Comparison of ENCODE assay signal across 10 cellular contexts in genomic region chr1:155873860-155874259, GRCh38. TPM values are rescaled to one million over a fixed set of nuclear protein-coding genes. Genes with fewer than 3 reads are reported as not detected.
A peak's percentile ranks its signal among the peaks of the same experiment; 100 is the strongest.
DNase-seq lines count a peak whose midpoint lies in the region; ATAC-seq and TF ChIP-seq lines count a peak whose summit lies in the region.
"Had no signal": no experiment of that assay in that cellular context is flagged by ENCODE, and none has a peak within 500 bp of the region (broad histone marks: within the 10 kb centered on the region; RNA-seq: fewer than 3 reads in every experiment).

No MANE protein-coding gene starts in this region.

- H3K4me1 Mint-ChIP-seq in HFFc6 (ENCODE audit: low read depth) (peaks cover 10% of the 10 kb centered on the region; the same call in 1 of the 2 replicates), type B pancreatic cell (ENCODE audit: unreplicated experiment) (no peaks in the 10 kb centered on the region)

- no peak for ATAC-seq in HG02840 (IDR thresholded peaks at IDR 0.05; ENCODE audit: low FRiP score, unreplicated experiment)
- no peak for ATAC-seq in HG02970 (IDR thresholded peaks at IDR 0.05; ENCODE audit: low FRiP score, unreplicated experiment)
- ATAC-seq: activated CD4-positive, CD25-positive, alpha-beta regulatory T cell treated with anti-CD3 and anti-CD28 coated beads, Interleukin-2, amount 50 U/mL, for 24 hours had no signal

- H3K36me3 Mint-ChIP-seq in HFFc6 (ENCODE audit: low read depth) (peaks cover 8% of the 10 kb centered on the region), type B pancreatic cell (no peaks in the 10 kb centered on the region)

- no peaks in the 10 kb centered on the region; the same call in 1 of the 2 replicates for H3K27me3 Mint-ChIP-seq in HFFc6 (ENCODE audit: insufficient read depth)
- peaks cover 25% of the 10 kb centered on the region for H3K27me3 Mint-ChIP-seq in type B pancreatic cell

- H3K9me3 Mint-ChIP-seq in HFFc6 (no peaks in the 10 kb centered on the region), type B pancreatic cell (no peaks in the 10 kb centered on the region)

- H3K4me3 Mint-ChIP-seq in HFFc6 (peak overlapping the region; percentile 46; the same call in 1 of the 2 replicates), type B pancreatic cell (no peak overlapping the region)

- TF ChIP-seq CTCF in HFFc6 (IDR thresholded peaks at IDR 0.05) (no peak), type B pancreatic cell (conservative IDR thresholded peaks at IDR 0.05) (no peak)

- DNase-seq in HFFc6: peak; percentile 57
- DNase-seq in NCI-H2227 treated with DMSO at 0.1 percent for 48 hours (lab: John Stamatoyannopoulos, UW): peak; percentile 57
- DNase-seq in dedifferentiated amniotic fluid mesenchymal stem cell (ENCODE audit: extremely low spot score): peak; percentile 30
- peak; percentile 49 for DNase-seq in renal cortical epithelial cell (ENCODE audit: low read depth)
- DNase-seq in type B pancreatic cell (ENCODE audit: extremely low spot score, unreplicated experiment): no peak
- DNase-seq: activated T-cell treated with anti-CD3 and anti-CD28 coated beads for 4 hours, tibial artery had no signal

- peak overlapping the region; percentile 88 for H3K27ac Mint-ChIP-seq in HFFc6
- no peak overlapping the region for H3K27ac Mint-ChIP-seq in type B pancreatic cell

RNA-seq across cellular contexts. Expression of gene SYT11, which starts 14.5 kb away (rescaled TPM):
- 10 to 100 TPM; 38.9 to 56.0 (median 48.8) TPM for total RNA-seq in HFFc6 (2021; fragmentation: NEBNext Ultra II Directional; extraction: Animal tissue kit (Norgen Biotek cat#: 25700))
- total RNA-seq in renal cortical epithelial cell (20.3 and 35.1 TPM in 2 replicates), type B pancreatic cell (ENCODE audit: low replicate concordance) (0.74 and 2.3 TPM in 2 replicates)

RNA-seq across cellular contexts. Expression of gene GON4L, which starts 16.8 kb away (rescaled TPM):
- total RNA-seq in HFFc6 (2021; fragmentation: NEBNext Ultra II Directional; extraction: Animal tissue kit (Norgen Biotek cat#: 25700)): 10 to 100 TPM; 24.2 to 31.3 (median 28.6) TPM
- 17.4 and 46.1 TPM in 2 replicates for total RNA-seq in renal cortical epithelial cell
- 48.0 and 59.3 TPM in 2 replicates for total RNA-seq in type B pancreatic cell (ENCODE audit: low replicate concordance)

RNA-seq across cellular contexts. Expression of gene RIT1, which starts 37.3 kb away (rescaled TPM):
- 10 to 100 TPM; 26.1 to 35.4 (median 32.1) TPM for total RNA-seq in HFFc6 (2021; fragmentation: NEBNext Ultra II Directional; extraction: Animal tissue kit (Norgen Biotek cat#: 25700))
- total RNA-seq in renal cortical epithelial cell (38.4 and 88.2 TPM in 2 replicates), type B pancreatic cell (ENCODE audit: low replicate concordance) (35.3 and 45.4 TPM in 2 replicates)
